10 cellular contexts compared by ENCODE assay signal in the genomic region with DNA sequence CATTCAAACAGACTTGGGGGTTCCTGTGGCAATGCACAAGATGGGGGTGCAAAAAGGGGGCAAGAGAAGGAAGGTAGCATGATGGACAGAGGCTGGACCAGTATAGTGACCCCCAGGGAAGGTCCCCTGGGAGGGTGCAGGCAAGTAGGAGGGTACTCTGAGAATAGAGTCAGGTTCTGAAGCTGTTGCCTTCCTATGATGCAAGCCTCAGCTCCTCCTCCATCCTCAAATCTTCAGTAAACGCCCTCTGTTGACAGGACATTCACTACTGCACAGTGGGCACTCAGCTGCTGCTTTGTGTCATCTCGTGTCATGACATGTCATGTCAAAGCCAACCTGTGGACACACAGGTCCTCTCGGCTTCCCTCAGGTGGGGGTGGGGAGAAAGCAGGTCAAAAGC. TPM values are rescaled to one million over a fixed set of nuclear protein-coding genes. Genes with fewer than 3 reads are reported as not detected.
DNase-seq lines count a peak whose midpoint lies in the region; ATAC-seq, FAIRE-seq and TF ChIP-seq lines count a peak whose summit lies in the region.
"Had no signal": no experiment of that assay in that cellular context is flagged by ENCODE, and none has a peak within 500 bp of the region (broad histone marks: within the 10 kb centered on the region; RNA-seq: fewer than 3 reads in every experiment).

No MANE protein-coding gene starts in this region.

- H3K4me3 ChIP-seq in cardiac muscle cell (no peak overlapping the region), OCI-LY3 (ENCODE audit: low read length) (no peak overlapping the region)

- H3K4me1 ChIP-seq in cardiac muscle cell (ENCODE audit: low read depth) = peaks cover under 1% of the 10 kb centered on the region
- peaks cover 6% of the 10 kb centered on the region for H3K4me1 ChIP-seq in OCI-LY3 (ENCODE audit: low read length)

- ATAC-seq in left cardiac atrium (no peak), HG02798 (IDR thresholded peaks at IDR 0.05; ENCODE audit: poor library complexity, unreplicated experiment) (no peak), GM18519 (IDR thresholded peaks at IDR 0.05; ENCODE audit: low FRiP score, unreplicated experiment) (no peak)
- ATAC-seq: activated naive CD4-positive, alpha-beta T cell treated with anti-CD3 and anti-CD28 coated beads, Interleukin-2, amount 50 U/mL, for 72 hours had no signal

- H2AFZ ChIP-seq in OCI-LY3 (ENCODE audit: low read depth, low read length) = no peak overlapping the region

- no peak overlapping the region for H3K4me2 ChIP-seq in OCI-LY3 (ENCODE audit: low read length)

- H3K27me3 ChIP-seq in cardiac muscle cell (no peaks in the 10 kb centered on the region), OCI-LY3 (ENCODE audit: low read depth, low read length) (no peaks in the 10 kb centered on the region)

- TF ChIP-seq POLR2A in GM12891 (IDR thresholded peaks at IDR 0.05; ENCODE audit: low read depth, low read length) = no peak

- intact Hi-C loops in left cardiac atrium (cut with DNase I) = loop anchor here in 1 of 2 donors (5.0 kb wide), 1 partner anchor 43 kb away; no protein-coding TSS in a partner anchor

- H3K36me3 ChIP-seq in cardiac muscle cell (peaks cover 4% of the 10 kb centered on the region), OCI-LY3 (replicated peaks; ENCODE audit: low read depth, low read length) (peaks cover 19% of the 10 kb centered on the region)

- peaks cover 31% of the 10 kb centered on the region for H4K20me1 ChIP-seq in OCI-LY3 (ENCODE audit: insufficient read depth, low read length)

- DNase-seq in cardiac muscle cell (ENCODE audit: low read depth in 1 of 2, low spot score in 1 of 2) (peak in 1 of 2 donors; percentile 51), left cardiac atrium (no peak), epithelial cell of prostate (ENCODE audit: low read depth, low spot score) (no peak), AG20443 (ENCODE audit: low spot score) (no peak), GM12891 (ENCODE audit: insufficient read length, low spot score) (no peak)
- DNase-seq: H7 had no signal

- H3K79me2 ChIP-seq in OCI-LY3 (ENCODE audit: low read length) = peaks cover 10% of the 10 kb centered on the region

- FAIRE-seq in GM12891 (lab: Jason Lieb, UNC) = no peak

- no peak overlapping the region for H3K27ac ChIP-seq in cardiac muscle cell
- H3K27ac ChIP-seq in OCI-LY3 (ENCODE audit: low read length) = no peak overlapping the region
- H3K27ac ChIP-seq in epithelial cell of prostate = peak overlapping the region; percentile 44

- H3K9me3 ChIP-seq in cardiac muscle cell (ENCODE audit: low read depth) (no peaks in the 10 kb centered on the region), OCI-LY3 (ENCODE audit: insufficient read depth, low read length) (no peaks in the 10 kb centered on the region)

- H3K9ac ChIP-seq in OCI-LY3 (ENCODE audit: low read length) = no peak overlapping the region

- TF ChIP-seq CTCF in cardiac muscle cell (IDR thresholded peaks at IDR 0.05; ENCODE audit: low read depth, low read length) (peak; percentile 36), OCI-LY3 (IDR thresholded peaks at IDR 0.05; ENCODE audit: low read depth, low read length) (peak; percentile 5; the same call in 1 of the 2 replicates)

TF ChIP-seq in GM12891, 5 proteins besides CTCF, POLR2A, EP300 and RAD21:
- TF ChIP-seq SPI1 (IDR thresholded peaks at IDR 0.05; ENCODE audit: low read depth, low read length) (no peak), TAF1 (IDR thresholded peaks at IDR 0.05; ENCODE audit: low read depth, low read length) (no peak), POLR2AphosphoS5 (IDR thresholded peaks at IDR 0.05; ENCODE audit: low read depth, low read length) (no peak), PAX5 (IDR thresholded peaks at IDR 0.05; ENCODE audit: insufficient read depth, low read length, severe bottlenecking) (no peak), POU2F2 (IDR thresholded peaks at IDR 0.05; ENCODE audit: low read depth, low read length) (no peak)

RNA-seq across cellular contexts. Expression of gene SDCBP2, which starts 5.8 kb away (rescaled TPM):
- total RNA-seq in cardiac muscle cell (8.0 and 9.4 TPM in 2 replicates), left cardiac atrium (1 to 10 TPM; 1.4 to 4.4 TPM)
- polyA plus RNA-seq in cardiac muscle cell = 6.2 and 8.9 TPM in 2 replicates
- 0.77 TPM for polyA plus RNA-seq in GM12891 (2012; ENCODE audit: low read depth, missing spikeins)

RNA-seq across cellular contexts. Expression of gene FKBP1A, which starts 58.1 kb away (rescaled TPM):
- total RNA-seq in cardiac muscle cell = 95.1 and 122 TPM in 2 replicates
- 129 and 162 TPM in 2 replicates for polyA plus RNA-seq in cardiac muscle cell
- 100 to 1,000 TPM; 154 to 214 TPM for total RNA-seq in left cardiac atrium
- 221 TPM for polyA plus RNA-seq in GM12891 (2012; ENCODE audit: low read depth, missing spikeins)
